ENCODE assay signal across 15 cellular contexts in genomic region chr1:18743233-18743632, GRCh38.
"Had no signal": no experiment of that assay in that cellular context is flagged by ENCODE, and none has a peak within 500 bp of the region (broad histone marks: within the 10 kb centered on the region; RNA-seq: fewer than 3 reads in every experiment).

No MANE protein-coding gene starts in this region.

- DNase-seq: activated CD4-positive, alpha-beta memory T cell treated with anti-CD3 and anti-CD28 coated beads, Interleukin-2, amount 10 ng/mL, durations not matched to agents 7 days and 5 days; activated CD4-positive, alpha-beta T cell treated with anti-CD3 and anti-CD28 coated beads for 1 hour; activated gamma-delta T cell; activated naive CD8-positive, alpha-beta T cell treated with anti-CD3 and anti-CD28 coated beads, Interleukin-2, amount 10 ng/mL, durations not matched to agents 7 days and 5 days; activated T-cell treated with anti-CD3 and anti-CD28 coated beads, Interleukin-2, amount 50 U/mL, for 48 hours; anterior cingulate cortex; left ventricle myocardium inferior; stimulated activated CD4-positive, alpha-beta T cell treated with anti-CD3 and anti-CD28 coated beads, Interleukin-4, amount 100 ng/mL, for 1 hour; stimulated activated CD8-positive, alpha-beta memory T cell treated with anti-CD3 and anti-CD28 coated beads, Interleukin-4, amount 100 ng/mL, for 48 hours had no signal

- H3K27me3 Mint-ChIP-seq: activated CD4-positive, alpha-beta memory T cell treated with anti-CD3 and anti-CD28 coated beads, Interleukin-2, amount 10 ng/mL, durations not matched to agents 7 days and 5 days had no signal

- H3K4me1 Mint-ChIP-seq: activated CD4-positive, alpha-beta memory T cell treated with anti-CD3 and anti-CD28 coated beads, Interleukin-2, amount 10 ng/mL, durations not matched to agents 7 days and 5 days; activated naive CD8-positive, alpha-beta T cell treated with anti-CD3 and anti-CD28 coated beads, Interleukin-2, amount 10 ng/mL, durations not matched to agents 7 days and 5 days; memory B cell had no signal

- FAIRE-seq: endometrium, keratinocyte had no signal

- H3K27ac ChIP-seq: esophagus muscularis mucosa, left ventricle myocardium inferior had no signal

- H3K4me3 ChIP-seq: esophagus muscularis mucosa, left ventricle myocardium inferior had no signal

- H3K9me3 Mint-ChIP-seq: activated CD4-positive, alpha-beta memory T cell treated with anti-CD3 and anti-CD28 coated beads, Interleukin-2, amount 10 ng/mL, durations not matched to agents 7 days and 5 days; activated naive CD8-positive, alpha-beta T cell treated with anti-CD3 and anti-CD28 coated beads, Interleukin-2, amount 10 ng/mL, durations not matched to agents 7 days and 5 days; nephron; stimulated activated naive CD8-positive, alpha-beta T cell treated with anti-CD3 and anti-CD28 coated beads, Interleukin-15, Interleukin-2, amounts not matched to agents 100 ng/mL and 50 ng/mL, for 24 hours had no signal

- H3K4me3 Mint-ChIP-seq: activated CD4-positive, alpha-beta memory T cell treated with anti-CD3 and anti-CD28 coated beads, Interleukin-2, amount 10 ng/mL, durations not matched to agents 7 days and 5 days; activated naive CD8-positive, alpha-beta T cell treated with anti-CD3 and anti-CD28 coated beads, Interleukin-2, amount 10 ng/mL, durations not matched to agents 7 days and 5 days; memory B cell; nephron; stimulated activated naive CD8-positive, alpha-beta T cell treated with anti-CD3 and anti-CD28 coated beads, Interleukin-15, Interleukin-2, amounts not matched to agents 100 ng/mL and 50 ng/mL, for 24 hours had no signal

- H3K4me1 ChIP-seq: esophagus muscularis mucosa, left ventricle myocardium inferior had no signal

- H3K27ac Mint-ChIP-seq: activated CD4-positive, alpha-beta memory T cell treated with anti-CD3 and anti-CD28 coated beads, Interleukin-2, amount 10 ng/mL, durations not matched to agents 7 days and 5 days; activated naive CD8-positive, alpha-beta T cell treated with anti-CD3 and anti-CD28 coated beads, Interleukin-2, amount 10 ng/mL, durations not matched to agents 7 days and 5 days; memory B cell; nephron; stimulated activated naive CD8-positive, alpha-beta T cell treated with anti-CD3 and anti-CD28 coated beads, Interleukin-15, Interleukin-2, amounts not matched to agents 100 ng/mL and 50 ng/mL, for 24 hours had no signal

- H3K36me3 Mint-ChIP-seq: activated naive CD8-positive, alpha-beta T cell treated with anti-CD3 and anti-CD28 coated beads, Interleukin-2, amount 10 ng/mL, durations not matched to agents 7 days and 5 days had no signal

- H3K9me3 ChIP-seq: esophagus muscularis mucosa, left ventricle myocardium inferior had no signal

- H3K36me3 ChIP-seq: esophagus muscularis mucosa, left ventricle myocardium inferior had no signal
